ENCODE assay signal across 8 cellular contexts in the genomic region with DNA sequence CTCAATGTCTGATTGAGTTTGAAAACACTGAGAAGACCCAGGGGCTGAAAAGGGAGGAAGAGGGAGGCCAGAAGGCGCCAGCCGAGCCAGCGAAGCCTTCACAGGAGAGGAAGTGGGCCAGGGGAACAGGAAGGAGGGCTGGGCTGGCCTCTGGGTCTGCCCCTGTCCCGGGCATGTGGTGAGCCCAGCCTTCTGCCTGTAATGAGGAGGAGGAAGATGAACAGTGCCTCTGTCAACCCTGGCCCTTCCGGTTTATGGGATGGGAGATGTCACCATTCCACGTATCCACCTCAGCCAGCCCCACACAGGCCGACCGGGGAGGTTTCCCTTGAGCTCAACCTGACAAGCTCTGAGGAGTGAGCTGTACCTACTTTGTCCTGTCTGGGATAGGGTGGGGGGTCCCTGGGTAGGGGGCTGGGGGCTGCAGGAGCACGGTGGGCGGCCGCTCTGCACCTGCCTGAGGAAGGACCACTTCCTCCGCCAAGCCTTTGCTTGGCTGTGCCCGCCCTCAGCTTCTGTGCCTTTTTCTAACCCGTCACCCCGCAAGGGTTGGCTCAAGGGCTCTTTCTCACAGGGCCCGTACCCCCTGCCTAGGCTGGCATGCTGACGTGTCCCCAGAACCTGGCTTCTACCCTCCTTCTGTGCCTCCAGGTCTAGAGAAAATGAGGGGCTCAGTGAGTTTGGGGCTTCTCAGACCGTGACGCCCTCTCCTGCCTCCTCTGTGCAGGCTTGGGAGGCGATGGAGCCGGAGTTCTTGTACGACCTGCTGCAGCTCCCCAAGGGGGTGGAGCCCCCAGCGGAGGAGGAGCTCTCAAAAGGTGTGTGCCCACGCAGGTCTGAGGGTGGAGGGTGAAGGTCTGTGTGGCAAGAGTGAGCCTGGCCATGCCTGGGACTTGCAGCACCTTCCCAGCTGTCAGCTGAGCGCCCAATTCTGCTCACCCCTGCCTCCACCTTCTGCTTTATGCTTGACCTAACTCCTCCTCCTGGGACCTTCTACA.
DNase-seq lines count a peak whose midpoint lies in the region; ATAC-seq and TF ChIP-seq lines count a peak whose summit lies in the region.

No MANE protein-coding gene starts in this region.

- ATAC-seq in GM18909 (IDR thresholded peaks at IDR 0.05; ENCODE audit: poor library complexity, unreplicated experiment) = no peak

- peak overlapping the region; percentile 96 for H3K27ac Mint-ChIP-seq in T-helper 1 cell treated with Interleukin-12 subunit alpha and Interleukin-12 subunit beta and Interleukin-4 antibody, amounts not matched to agents 30 μg/mL and 1 μg/mL, for 36 hours

- peaks cover 20% of the 10 kb centered on the region for H3K4me1 Mint-ChIP-seq in T-helper 1 cell treated with Interleukin-12 subunit alpha and Interleukin-12 subunit beta and Interleukin-4 antibody, amounts not matched to agents 30 μg/mL and 1 μg/mL, for 36 hours (ENCODE audit: low read depth)

- TF ChIP-seq CTCF in coronary artery (IDR thresholded peaks at IDR 0.05) = no peak

- DNase-seq in coronary artery (ENCODE audit: low spot score) = no peak
- no peak for DNase-seq in NCI-H1436 treated with DMSO at 0.1 percent for 48 hours (lab: John Stamatoyannopoulos, UW)
- DNase-seq in NCI-H748 treated with DMSO at 0.1 percent for 48 hours (lab: John Stamatoyannopoulos, UW) = no peak
- no peak for DNase-seq in foreskin melanocyte

- H3K4me3 Mint-ChIP-seq in T-helper 1 cell treated with Interleukin-12 subunit alpha and Interleukin-12 subunit beta and Interleukin-4 antibody, amounts not matched to agents 30 μg/mL and 1 μg/mL, for 36 hours = peak overlapping the region; percentile 94

- H3K27me3 Mint-ChIP-seq in T-helper 1 cell treated with Interleukin-12 subunit alpha and Interleukin-12 subunit beta and Interleukin-4 antibody, amounts not matched to agents 30 μg/mL and 1 μg/mL, for 36 hours (ENCODE audit: low read depth) = peaks cover 11% of the 10 kb centered on the region

- H3K4me3 ChIP-seq in coronary artery (peak overlapping the region; percentile 57), skin epidermis (peak overlapping the region; percentile 17 to 46 (median 36))

- no peaks in the 10 kb centered on the region for H3K9me3 Mint-ChIP-seq in T-helper 1 cell treated with Interleukin-12 subunit alpha and Interleukin-12 subunit beta and Interleukin-4 antibody, amounts not matched to agents 30 μg/mL and 1 μg/mL, for 36 hours

- TF ChIP-seq POLR2A in GM10847 (IDR thresholded peaks at IDR 0.05; ENCODE audit: extremely low read depth, insufficient read length) = peak; percentile 43

- peaks cover 17% of the 10 kb centered on the region for H3K36me3 Mint-ChIP-seq in T-helper 1 cell treated with Interleukin-12 subunit alpha and Interleukin-12 subunit beta and Interleukin-4 antibody, amounts not matched to agents 30 μg/mL and 1 μg/mL, for 36 hours (ENCODE audit: low read depth)

- H3K27ac ChIP-seq in coronary artery = peak overlapping the region; percentile 10 to 77
- peak overlapping the region in 20 of 21 experiments; percentile 3 to 95 (median 79) for H3K27ac ChIP-seq in skin epidermis
